Comparison of ENCODE assay signal across 1 cellular context in the genomic region with DNA sequence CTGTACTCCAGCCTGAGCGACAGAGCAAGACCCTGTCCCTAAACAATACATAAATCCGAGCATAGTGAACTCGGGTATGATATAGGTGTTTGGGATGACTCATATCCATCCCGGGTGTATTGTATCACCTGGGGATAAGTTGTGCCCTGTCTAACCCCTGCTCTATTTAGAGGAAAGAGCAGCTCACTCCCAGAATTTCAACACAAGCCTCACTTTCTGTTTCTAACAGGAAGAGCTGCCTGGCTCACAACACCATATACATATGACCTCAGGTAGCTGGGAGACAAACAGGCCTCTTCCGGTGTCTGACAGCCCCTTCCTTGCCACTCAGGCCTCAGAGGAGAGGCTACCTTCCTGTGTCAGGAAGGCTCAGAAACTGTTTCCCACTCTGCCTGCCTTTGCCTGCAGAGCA.
TF ChIP-seq lines count a peak whose summit lies in the region.

No MANE protein-coding gene starts in this region.

TF ChIP-seq in HepG2, 621 proteins besides CTCF, POLR2A, EP300 and RAD21 (continued from another document and continues in another):
- peak; percentile 65; the same call in 1 of the 2 replicates for TF ChIP-seq RXRA (CRISPR knock-in tag; IDR thresholded peaks at IDR 0.05)
- TF ChIP-seq ZNF670 (CRISPR knock-in tag; IDR thresholded peaks at IDR 0.05; ENCODE audit: borderline replicate concordance): 0 out of 2 replicates have a peak, but pooled peaks have one; percentile 56
- TF ChIP-seq ZNF232 (CRISPR knock-in tag; IDR thresholded peaks at IDR 0.05; ENCODE audit: borderline replicate concordance): no peak
- no peak for TF ChIP-seq KIAA2018 (CRISPR knock-in tag; IDR thresholded peaks at IDR 0.05; ENCODE audit: borderline replicate concordance)
- peak; percentile 62; the same call in 1 of the 2 replicates for TF ChIP-seq AHDC1 (CRISPR knock-in tag; IDR thresholded peaks at IDR 0.05; ENCODE audit: borderline replicate concordance)
- peak; percentile 89; the same call in 1 of the 2 replicates for TF ChIP-seq ZBTB20 (CRISPR knock-in tag; IDR thresholded peaks at IDR 0.05; ENCODE audit: borderline replicate concordance, low read depth)
- TF ChIP-seq SIN3A (IDR thresholded peaks at IDR 0.05; ENCODE audit: borderline replicate concordance, low read depth, low read length): 0 out of 2 replicates have a peak, but pooled peaks have one; percentile 13
- TF ChIP-seq GABPA (IDR thresholded peaks at IDR 0.05; ENCODE audit: low read depth, low read length): peak; percentile 41; the same call in 1 of the 2 replicates
- peak; percentile 85 for TF ChIP-seq GABPA (CRISPR knock-in tag; IDR thresholded peaks at IDR 0.05; ENCODE audit: low read depth)
- peak; percentile 33; the same call in 1 of the 2 replicates for TF ChIP-seq CREM (IDR thresholded peaks at IDR 0.05)
- TF ChIP-seq CREM (CRISPR knock-in tag; IDR thresholded peaks at IDR 0.05): no peak
- TF ChIP-seq HDAC6 (IDR thresholded peaks at IDR 0.05; ENCODE audit: low read depth, low read length): no peak
- TF ChIP-seq ZFP90 (CRISPR knock-in tag; IDR thresholded peaks at IDR 0.05; ENCODE audit: borderline replicate concordance): no peak
- TF ChIP-seq NBN (conservative IDR thresholded peaks at IDR 0.05): no peak
- TF ChIP-seq POLR2AphosphoS5 (IDR thresholded peaks at IDR 0.05; ENCODE audit: low read depth, low read length): no peak
- TF ChIP-seq BRCA1 (CRISPR knock-in tag; IDR thresholded peaks at IDR 0.05): no peak
- TF ChIP-seq FOXK2 (IDR thresholded peaks at IDR 0.05): peak; percentile 33; the same call in 1 of the 2 replicates
- TF ChIP-seq MTA3 (CRISPR knock-in tag; IDR thresholded peaks at IDR 0.05): no peak
- peak; percentile 92; the same call in 1 of the 2 replicates for TF ChIP-seq THRA (CRISPR knock-in tag; IDR thresholded peaks at IDR 0.05; ENCODE audit: borderline replicate concordance)
- TF ChIP-seq, protein P1, sequence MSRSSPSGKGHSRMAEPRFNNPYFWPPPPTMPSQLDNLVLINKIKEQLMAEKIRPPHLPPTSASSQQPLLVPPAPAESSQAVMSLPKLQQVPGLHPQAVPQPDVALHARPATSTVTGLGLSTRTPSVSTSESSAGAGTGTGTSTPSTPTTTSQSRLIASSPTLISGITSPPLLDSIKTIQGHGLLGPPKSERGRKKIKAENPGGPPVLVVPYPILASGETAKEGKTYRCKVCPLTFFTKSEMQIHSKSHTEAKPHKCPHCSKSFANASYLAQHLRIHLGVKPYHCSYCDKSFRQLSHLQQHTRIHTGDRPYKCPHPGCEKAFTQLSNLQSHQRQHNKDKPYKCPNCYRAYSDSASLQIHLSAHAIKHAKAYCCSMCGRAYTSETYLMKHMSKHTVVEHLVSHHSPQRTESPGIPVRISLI (CRISPR knock-in tag; IDR thresholded peaks at IDR 0.05; ENCODE audit: borderline replicate concordance): no peak
- no peak for TF ChIP-seq SIX1 (CRISPR knock-in tag; IDR thresholded peaks at IDR 0.05; ENCODE audit: borderline replicate concordance)
- no peak for TF ChIP-seq ZNF83 (CRISPR knock-in tag; IDR thresholded peaks at IDR 0.05; ENCODE audit: borderline replicate concordance)
- TF ChIP-seq NCOA5 (CRISPR knock-in tag; IDR thresholded peaks at IDR 0.05): no peak
- TF ChIP-seq KLF6 (CRISPR knock-in tag; IDR thresholded peaks at IDR 0.05): no peak
- peak; percentile 19; the same call in 1 of the 2 replicates for TF ChIP-seq KMT2A (CRISPR knock-in tag; IDR thresholded peaks at IDR 0.05)
- TF ChIP-seq, protein P2, sequence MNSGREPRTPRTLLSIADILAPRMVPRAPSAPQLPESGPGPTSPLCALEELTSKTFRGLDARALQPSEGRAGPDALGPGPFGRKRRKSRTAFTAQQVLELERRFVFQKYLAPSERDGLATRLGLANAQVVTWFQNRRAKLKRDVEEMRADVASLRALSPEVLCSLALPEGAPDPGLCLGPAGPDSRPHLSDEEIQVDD (CRISPR knock-in tag; IDR thresholded peaks at IDR 0.05; ENCODE audit: borderline replicate concordance): no peak
- TF ChIP-seq PBX3 (CRISPR knock-in tag; IDR thresholded peaks at IDR 0.05; ENCODE audit: borderline replicate concordance): no peak
- TF ChIP-seq SP5 (CRISPR knock-in tag; IDR thresholded peaks at IDR 0.05; ENCODE audit: borderline replicate concordance, low read depth): 0 out of 2 replicates have a peak, but pooled peaks have one; percentile 30
- TF ChIP-seq TBX2 (CRISPR knock-in tag; IDR thresholded peaks at IDR 0.05; ENCODE audit: borderline replicate concordance): peak; percentile 23; the same call in 1 of the 2 replicates
- TF ChIP-seq ZSCAN22 (CRISPR knock-in tag; IDR thresholded peaks at IDR 0.05): no peak
- TF ChIP-seq, protein P3, sequence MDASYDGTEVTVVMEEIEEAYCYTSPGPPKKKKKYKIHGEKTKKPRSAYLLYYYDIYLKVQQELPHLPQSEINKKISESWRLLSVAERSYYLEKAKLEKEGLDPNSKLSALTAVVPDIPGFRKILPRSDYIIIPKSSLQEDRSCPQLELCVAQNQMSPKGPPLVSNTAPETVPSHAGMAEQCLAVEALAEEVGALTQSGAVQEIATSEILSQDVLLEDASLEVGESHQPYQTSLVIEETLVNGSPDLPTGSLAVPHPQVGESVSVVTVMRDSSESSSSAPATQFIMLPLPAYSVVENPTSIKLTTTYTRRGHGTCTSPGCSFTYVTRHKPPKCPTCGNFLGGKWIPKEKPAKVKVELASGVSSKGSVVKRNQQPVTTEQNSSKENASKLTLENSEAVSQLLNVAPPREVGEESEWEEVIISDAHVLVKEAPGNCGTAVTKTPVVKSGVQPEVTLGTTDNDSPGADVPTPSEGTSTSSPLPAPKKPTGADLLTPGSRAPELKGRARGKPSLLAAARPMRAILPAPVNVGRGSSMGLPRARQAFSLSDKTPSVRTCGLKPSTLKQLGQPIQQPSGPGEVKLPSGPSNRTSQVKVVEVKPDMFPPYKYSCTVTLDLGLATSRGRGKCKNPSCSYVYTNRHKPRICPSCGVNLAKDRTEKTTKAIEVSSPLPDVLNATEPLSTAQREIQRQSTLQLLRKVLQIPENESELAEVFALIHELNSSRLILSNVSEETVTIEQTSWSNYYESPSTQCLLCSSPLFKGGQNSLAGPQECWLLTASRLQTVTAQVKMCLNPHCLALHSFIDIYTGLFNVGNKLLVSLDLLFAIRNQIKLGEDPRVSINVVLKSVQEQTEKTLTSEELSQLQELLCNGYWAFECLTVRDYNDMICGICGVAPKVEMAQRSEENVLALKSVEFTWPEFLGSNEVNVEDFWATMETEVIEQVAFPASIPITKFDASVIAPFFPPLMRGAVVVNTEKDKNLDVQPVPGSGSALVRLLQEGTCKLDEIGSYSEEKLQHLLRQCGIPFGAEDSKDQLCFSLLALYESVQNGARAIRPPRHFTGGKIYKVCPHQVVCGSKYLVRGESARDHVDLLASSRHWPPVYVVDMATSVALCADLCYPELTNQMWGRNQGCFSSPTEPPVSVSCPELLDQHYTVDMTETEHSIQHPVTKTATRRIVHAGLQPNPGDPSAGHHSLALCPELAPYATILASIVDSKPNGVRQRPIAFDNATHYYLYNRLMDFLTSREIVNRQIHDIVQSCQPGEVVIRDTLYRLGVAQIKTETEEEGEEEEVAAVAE (CRISPR knock-in tag; IDR thresholded peaks at IDR 0.05; ENCODE audit: borderline replicate concordance): no peak
- TF ChIP-seq NR2C2 (CRISPR knock-in tag; IDR thresholded peaks at IDR 0.05; ENCODE audit: borderline replicate concordance): peak; percentile 65; the same call in 1 of the 2 replicates
- no peak for TF ChIP-seq ZFAT (CRISPR knock-in tag; conservative IDR thresholded peaks at IDR 0.05)
